ENCODE assay signal across 20 cellular contexts in the genomic region with DNA sequence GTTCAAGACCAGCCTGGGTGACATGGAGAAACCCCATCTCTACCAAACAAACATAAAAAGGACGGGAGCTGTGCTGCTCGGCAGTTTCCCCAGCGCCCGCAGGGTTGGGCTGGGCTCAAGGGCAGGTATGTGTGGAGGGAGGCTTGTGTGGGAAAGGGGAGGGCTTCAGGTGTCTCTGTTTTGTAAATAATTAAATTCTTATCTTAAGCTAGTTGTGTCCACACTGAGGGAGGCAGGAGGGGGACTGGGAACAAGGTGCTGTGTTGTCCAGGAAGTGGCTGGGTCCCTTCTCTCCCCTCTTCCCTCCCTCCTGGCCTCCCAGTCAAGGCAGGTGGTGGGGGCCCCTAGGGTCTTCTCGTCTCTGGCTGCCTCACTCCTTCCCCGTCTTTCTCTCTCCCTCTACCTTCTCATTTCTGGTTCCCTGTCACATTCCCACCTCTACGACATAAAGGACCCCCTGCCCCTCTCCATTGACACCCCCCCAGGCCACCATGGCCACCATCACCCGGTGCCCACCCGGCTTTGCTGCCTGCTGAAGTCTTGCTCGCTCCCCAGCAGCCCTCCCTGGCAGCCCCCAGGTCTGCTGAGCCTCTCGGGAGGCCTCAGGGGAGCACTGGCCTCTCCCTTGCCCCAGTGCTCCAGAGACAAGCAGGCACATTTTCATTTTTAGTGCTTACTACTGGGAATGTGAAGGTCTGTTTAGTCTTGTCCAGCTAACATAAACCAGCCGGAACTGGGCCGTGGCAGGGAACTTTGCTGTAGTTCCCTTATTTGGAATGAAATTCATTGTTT. TPM values are rescaled to one million over a fixed set of nuclear protein-coding genes. Genes with fewer than 3 reads are reported as not detected.
A peak's percentile ranks its signal among the peaks of the same experiment; 100 is the strongest.
DNase-seq lines count a peak whose midpoint lies in the region; ATAC-seq and TF ChIP-seq lines count a peak whose summit lies in the region.
"Had no signal": no experiment of that assay in that cellular context is flagged by ENCODE, and none has a peak within 500 bp of the region (broad histone marks: within the 10 kb centered on the region; RNA-seq: fewer than 3 reads in every experiment).

No MANE protein-coding gene starts in this region.

- no peaks in the 10 kb centered on the region for H4K20me1 ChIP-seq in hepatocyte (ENCODE audit: insufficient read depth, poor library complexity, severe bottlenecking)

- ATAC-seq in GM18909 (IDR thresholded peaks at IDR 0.05; ENCODE audit: poor library complexity, unreplicated experiment) (no peak), GM19397 (IDR thresholded peaks at IDR 0.05; ENCODE audit: unreplicated experiment) (no peak), GM21825 (IDR thresholded peaks at IDR 0.05; ENCODE audit: unreplicated experiment) (no peak), GM21529 (IDR thresholded peaks at IDR 0.05; ENCODE audit: unreplicated experiment) (no peak)
- ATAC-seq: HCT116; left lung; stimulated activated naive CD8-positive, alpha-beta T cell treated with anti-CD3 and anti-CD28 coated beads, Interleukin-15, Interleukin-2, amounts not matched to agents 100 U/mL and 50 U/mL, for 24 hours had no signal

- H3K9ac ChIP-seq in HUES6 (ENCODE audit: low read length) = peak overlapping the region; percentile 29

- no peaks in the 10 kb centered on the region for H3K79me2 ChIP-seq in hepatocyte

- no peaks in the 10 kb centered on the region for H3K9me3 ChIP-seq in HUES6 (ENCODE audit: control insufficient read depth, insufficient read depth, low read depth, low read length)
- no peaks in the 10 kb centered on the region for H3K9me3 ChIP-seq in hepatocyte (ENCODE audit: low read depth)
- H3K9me3 ChIP-seq: left lung had no signal

- H3K36me3 Mint-ChIP-seq in osteocyte (ENCODE audit: unreplicated experiment) = no peaks in the 10 kb centered on the region
- H3K36me3 Mint-ChIP-seq: CD4-positive, alpha-beta memory T cell; naive B cell had no signal

- H3K4me3 Mint-ChIP-seq in osteocyte (ENCODE audit: unreplicated experiment) = no peak overlapping the region
- H3K4me3 Mint-ChIP-seq: CD4-positive, alpha-beta memory T cell; IgD-negative memory B cell; naive B cell had no signal

- peaks cover 22% of the 10 kb centered on the region for H3K4me1 Mint-ChIP-seq in osteocyte (ENCODE audit: unreplicated experiment)

- H3K4me3 ChIP-seq in HUES6 (ENCODE audit: low read depth, low read length) = no peak overlapping the region
- H3K4me3 ChIP-seq in hepatocyte = no peak overlapping the region
- H3K4me3 ChIP-seq: left lung had no signal

- H3K4me2 ChIP-seq in hepatocyte = peak overlapping the region; percentile 50

- TF ChIP-seq CTCF in 22Rv1 (IDR thresholded peaks at IDR 0.05) = no peak
- TF ChIP-seq CTCF in hepatocyte (IDR thresholded peaks at IDR 0.05; ENCODE audit: poor library complexity) = no peak
- TF ChIP-seq CTCF in osteocyte (IDR thresholded peaks at IDR 0.05) = no peak

- WGBS in hepatocyte (ENCODE audit: low lambda C conversion rate, missing lambda C conversion rate) = 38% methylated on average over 12 of the region's 13 CpGs

- peaks cover 13% of the 10 kb centered on the region for H3K27me3 Mint-ChIP-seq in osteocyte (ENCODE audit: unreplicated experiment)

- no peaks in the 10 kb centered on the region for H3K9me2 ChIP-seq in hepatocyte (replicated peaks; ENCODE audit: insufficient read depth)

- H2AFZ ChIP-seq in hepatocyte = no peak overlapping the region

- no peaks in the 10 kb centered on the region for H3K27me3 ChIP-seq in HUES6 (ENCODE audit: control insufficient read depth, insufficient read depth, low read length)
- no peaks in the 10 kb centered on the region for H3K27me3 ChIP-seq in hepatocyte

- peaks cover 25% of the 10 kb centered on the region; the same call in 1 of the 2 replicates for H3K4me1 ChIP-seq in HUES6 (ENCODE audit: control insufficient read depth, insufficient read depth, low read length)
- H3K4me1 ChIP-seq in hepatocyte (ENCODE audit: insufficient read depth) = peaks cover 51% of the 10 kb centered on the region

- no peaks in the 10 kb centered on the region for H3K9me3 Mint-ChIP-seq in osteocyte (ENCODE audit: unreplicated experiment)
- H3K9me3 Mint-ChIP-seq: CD4-positive, alpha-beta memory T cell; IgD-negative memory B cell had no signal

- peak overlapping the region; percentile 63 for H3K27ac ChIP-seq in 22Rv1
- H3K27ac ChIP-seq in HUES6 (ENCODE audit: low read depth, low read length) = peak overlapping the region; percentile 64; the same call in 1 of the 2 replicates
- H3K27ac ChIP-seq in hepatocyte = peak overlapping the region; percentile 96
- H3K27ac ChIP-seq: left lung had no signal

- peak; percentile 84 for DNase-seq in hepatocyte (ENCODE audit: low spot score)
- no peak for DNase-seq in osteocyte (ENCODE audit: extremely low spot score, unreplicated experiment)
- DNase-seq: activated CD4-positive, alpha-beta T cell treated with anti-CD3 and anti-CD28 coated beads, Interleukin-2, amount 50 U/mL, for 48 hours; CD4-positive, alpha-beta memory T cell; left lung; MV-4-11; naive B cell; NCI-H774; stimulated activated naive CD8-positive, alpha-beta T cell treated with anti-CD3 and anti-CD28 coated beads, Interleukin-15, Interleukin-2, amounts not matched to agents 100 U/mL and 50 U/mL, for 24 hours had no signal

- H3K36me3 ChIP-seq in HUES6 (ENCODE audit: control insufficient read depth, insufficient read depth, low read length) = no peaks in the 10 kb centered on the region
- no peaks in the 10 kb centered on the region for H3K36me3 ChIP-seq in hepatocyte (replicated peaks; ENCODE audit: insufficient read depth, low read depth)
- H3K36me3 ChIP-seq: left lung had no signal

- H3K27ac Mint-ChIP-seq in osteocyte (ENCODE audit: unreplicated experiment) = peak overlapping the region; percentile 78
- H3K27ac Mint-ChIP-seq: naive B cell had no signal

RNA-seq across cellular contexts. Expression of a gene that starts 19.3 kb away (rescaled TPM):
- 3.6 and 4.6 TPM in 2 replicates for total RNA-seq in hepatocyte
- polyA plus RNA-seq in hepatocyte = 2.3 and 4.2 TPM in 2 replicates
- total RNA-seq in osteocyte = 1.0 and 2.5 TPM in 2 replicates
- total RNA-seq: fibroblast of lung had no signal

RNA-seq across cellular contexts. Expression of a gene that starts 33.7 kb away (rescaled TPM):
- not detected in 2 replicates for total RNA-seq in hepatocyte
- polyA plus RNA-seq in hepatocyte = not detected in 2 replicates
- total RNA-seq in osteocyte = not detected in 2 replicates
- total RNA-seq: cardiac septum; CD4-positive, alpha-beta memory T cell; fibroblast of lung had no signal
- polyA plus RNA-seq: CD4-positive, alpha-beta memory T cell; fibroblast of lung; IgD-negative memory B cell had no signal

RNA-seq across cellular contexts. Expression of a gene that starts 54.1 kb away (rescaled TPM):
- not detected in 2 replicates for total RNA-seq in hepatocyte
- polyA plus RNA-seq in hepatocyte = 0.11 TPM in 1 of 2 replicates, not detected in the other
- total RNA-seq in osteocyte = not detected in 2 replicates
- total RNA-seq: cardiac septum; CD4-positive, alpha-beta memory T cell; fibroblast of lung; left lung had no signal
- polyA plus RNA-seq: adipose tissue; CD4-positive, alpha-beta memory T cell; fibroblast of lung had no signal
